ENCODE assay signal across 8 cellular contexts in the genomic region with DNA sequence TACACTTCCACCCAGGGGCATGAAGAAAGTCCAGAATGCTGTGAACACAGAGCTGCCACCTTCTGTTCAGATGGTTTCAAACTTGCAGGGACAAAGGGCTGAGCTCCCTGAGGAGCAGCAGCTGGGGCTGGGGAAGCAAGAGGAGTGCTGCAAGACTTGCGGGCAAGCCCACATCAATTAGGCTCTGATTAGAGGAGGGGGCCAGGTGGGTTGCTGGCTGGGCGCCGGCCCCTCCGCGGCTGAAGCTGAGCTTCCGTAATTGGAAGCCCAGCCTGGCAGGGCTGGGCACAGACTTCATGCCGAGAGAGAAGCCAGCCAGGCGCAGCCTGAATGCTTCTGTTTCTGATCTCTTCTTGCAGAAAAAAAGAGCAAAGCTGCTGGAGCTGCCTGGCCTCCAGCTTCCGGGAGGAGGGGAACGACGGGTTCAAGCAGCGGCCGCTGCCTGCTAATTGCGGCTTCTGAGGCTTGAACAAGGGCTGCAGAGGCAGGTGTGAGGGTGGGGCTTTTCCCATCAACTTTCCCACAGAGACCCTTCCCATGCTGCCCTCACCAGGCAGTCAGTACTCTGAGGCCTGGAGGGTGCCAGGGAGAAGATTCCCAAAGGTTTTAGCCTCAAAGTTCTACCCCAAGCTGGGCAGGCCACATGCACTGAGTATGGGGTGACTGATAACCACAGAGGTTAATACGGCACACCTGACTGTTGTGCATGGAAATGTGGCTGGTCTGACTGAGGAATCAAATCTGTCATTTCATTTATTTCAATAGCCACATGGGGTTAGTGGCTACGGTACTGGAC.
A peak's percentile ranks its signal among the peaks of the same experiment; 100 is the strongest.
DNase-seq lines count a peak whose midpoint lies in the region; ATAC-seq and TF ChIP-seq lines count a peak whose summit lies in the region.

No MANE protein-coding gene starts in this region.

- no peaks in the 10 kb centered on the region for H3K36me3 Mint-ChIP-seq in activated CD8-positive, alpha-beta T cell treated with anti-CD3 and anti-CD28 coated beads for 36 hours (ENCODE audit: low read depth)

- DNase-seq in DMS 273 (lab: John Stamatoyannopoulos, UW; ENCODE audit: unreplicated experiment) (peak; percentile 70), NCI-H2081 (lab: John Stamatoyannopoulos, UW) (peak; percentile 65 to 69), astrocyte of the hippocampus (ENCODE audit: low read depth, low spot score) (peak; percentile 65), RKO (ENCODE audit: low spot score) (no peak), GDM1 (lab: John Stamatoyannopoulos, UW) (no peak)
- no peak for DNase-seq in activated CD8-positive, alpha-beta T cell treated with anti-CD3 and anti-CD28 coated beads for 36 hours

- POLR2A ChIA-PET in activated CD8-positive, alpha-beta T cell treated with anti-CD3 and anti-CD28 coated beads for 36 hours (lab: Charles Lee), result no interaction called here

- H3K4me3 Mint-ChIP-seq in activated CD8-positive, alpha-beta T cell treated with anti-CD3 and anti-CD28 coated beads for 36 hours, result no peak overlapping the region

- no peak for ATAC-seq in activated CD8-positive, alpha-beta T cell treated with anti-CD3 and anti-CD28 coated beads for 36 hours
- no peak for ATAC-seq in HG03095 (IDR thresholded peaks at IDR 0.05; ENCODE audit: unreplicated experiment)

- H3K4me3 ChIP-seq in mucosa of stomach (ENCODE audit: low read length), result no peak overlapping the region

- H3K36me3 ChIP-seq in mucosa of stomach (ENCODE audit: control insufficient read depth, insufficient read depth, low read length), result no peaks in the 10 kb centered on the region

- no peaks in the 10 kb centered on the region for H3K9me3 ChIP-seq in mucosa of stomach (ENCODE audit: control insufficient read depth, low read length)

- peaks cover 15% of the 10 kb centered on the region for H3K27me3 Mint-ChIP-seq in activated CD8-positive, alpha-beta T cell treated with anti-CD3 and anti-CD28 coated beads for 36 hours

- TF ChIP-seq CTCF in activated CD8-positive, alpha-beta T cell treated with anti-CD3 and anti-CD28 coated beads for 36 hours (IDR thresholded peaks at IDR 0.05), result no peak

- H3K4me1 ChIP-seq in mucosa of stomach (ENCODE audit: control insufficient read depth, insufficient read depth, low read length), result peaks cover 11% of the 10 kb centered on the region

- no peaks in the 10 kb centered on the region for H3K9me3 Mint-ChIP-seq in activated CD8-positive, alpha-beta T cell treated with anti-CD3 and anti-CD28 coated beads for 36 hours

- H3K9ac ChIP-seq in mucosa of stomach (ENCODE audit: low read length), result peak overlapping the region; percentile 47

- intact Hi-C loops in activated CD8-positive, alpha-beta T cell treated with anti-CD3 and anti-CD28 coated beads for 36 hours (cut with micrococcal nuclease), result no loop called here

- H3K4me1 Mint-ChIP-seq in activated CD8-positive, alpha-beta T cell treated with anti-CD3 and anti-CD28 coated beads for 36 hours (ENCODE audit: low read depth), result no peaks in the 10 kb centered on the region

- H3K27ac Mint-ChIP-seq in activated CD8-positive, alpha-beta T cell treated with anti-CD3 and anti-CD28 coated beads for 36 hours, result no peak overlapping the region

- peaks cover 5% of the 10 kb centered on the region for H3K27me3 ChIP-seq in mucosa of stomach (ENCODE audit: control insufficient read depth, insufficient read depth, low read length)

- CTCF ChIA-PET in activated CD8-positive, alpha-beta T cell treated with anti-CD3 and anti-CD28 coated beads for 36 hours (lab: Charles Lee), result interaction anchor here (1.6 kb wide), 1 partner anchor 10 kb away, joined by 4 read pairs; no protein-coding TSS in a partner anchor

Comparison
In these comparisons a context has a peak if more than half of its experiments do, and no peak if none do; other contexts are left out.
1. DNase-seq: peak in DMS 273 (single experiment), NCI-H2081 (2 of 2) and astrocyte of the hippocampus (single experiment); none in RKO (single experiment), activated CD8-positive, alpha-beta T cell treated with anti-CD3 and anti-CD28 coated beads for 36 hours (single experiment) and GDM1 (single experiment).